In genomic region chr16:740764-741505, GRCh38 we compare ENCODE assay signal across 1 cellular context.
TF ChIP-seq lines count a peak whose summit lies in the region.

Gene CIAO3, minus strand, starts transcription at chr16:740997. Its CDS starts 12 bp downstream, at chr16:740985.

TF ChIP-seq in K562, 482 proteins besides CTCF, POLR2A, EP300 and RAD21 (continued from another document and continues in another):
- no peak for TF ChIP-seq CUX1 (CRISPR knock-in tag; IDR thresholded peaks at IDR 0.05)
- TF ChIP-seq PYGO2 (tag; IDR thresholded peaks at IDR 0.05) = no peak
- no peak for TF ChIP-seq LCOR (CRISPR knock-in tag; IDR thresholded peaks at IDR 0.05)
- 0 out of 2 replicates have a peak, but pooled peaks have one; percentile 32 for TF ChIP-seq E2F5 (CRISPR knock-in tag; IDR thresholded peaks at IDR 0.05)
- TF ChIP-seq FIP1L1 (IDR thresholded peaks at IDR 0.05; ENCODE audit: low read depth, low read length, poor library complexity, severe bottlenecking) = peak; percentile 57
- no peak for TF ChIP-seq EWSR1 (IDR thresholded peaks at IDR 0.05; ENCODE audit: borderline replicate concordance, low read depth, partially characterized antibody)
- TF ChIP-seq ZBTB43 (CRISPR knock-in tag; IDR thresholded peaks at IDR 0.05) = no peak
- no peak for TF ChIP-seq ZNF165 (CRISPR knock-in tag; IDR thresholded peaks at IDR 0.05; ENCODE audit: borderline replicate concordance)
- TF ChIP-seq HDGF (IDR thresholded peaks at IDR 0.05) = no peak
- TF ChIP-seq ZBTB7A (IDR thresholded peaks at IDR 0.05; ENCODE audit: borderline replicate concordance, control insufficient read depth, low read depth, low read length) = no peak; the same call in 1 of the 2 replicates
- TF ChIP-seq MEF2A (IDR thresholded peaks at IDR 0.05; ENCODE audit: control insufficient read depth, low read depth, low read length) = no peak
- TF ChIP-seq RNF219 (CRISPR knock-in tag; IDR thresholded peaks at IDR 0.05) = no peak
- no peak for TF ChIP-seq MBD1 (CRISPR knock-in tag; IDR thresholded peaks at IDR 0.05)
- no peak for TF ChIP-seq HMBOX1 (IDR thresholded peaks at IDR 0.05)
- peak in 1 of 2 experiments; percentile 73; a peak in 2 of 4 replicates for TF ChIP-seq ZNF639 (CRISPR knock-in tag; conservative IDR thresholded peaks at IDR 0.05 in 1 of 2, IDR thresholded peaks at IDR 0.05 in 1 of 2)
- no peak for TF ChIP-seq ZNF518B (CRISPR knock-in tag; IDR thresholded peaks at IDR 0.05)
- no peak for TF ChIP-seq CBFA2T2 (conservative IDR thresholded peaks at IDR 0.05)
- no peak for TF ChIP-seq BRCA1 (IDR thresholded peaks at IDR 0.05)
- no peak for TF ChIP-seq BRCA1 (CRISPR knock-in tag; IDR thresholded peaks at IDR 0.05)
- no peak for TF ChIP-seq ID3 (CRISPR knock-in tag; IDR thresholded peaks at IDR 0.05)
- peak; percentile 86 for TF ChIP-seq ID3 (tag; IDR thresholded peaks at IDR 0.05)
- no peak for TF ChIP-seq ZNF449 (CRISPR knock-in tag; IDR thresholded peaks at IDR 0.05)
- no peak for TF ChIP-seq BCLAF1 (IDR thresholded peaks at IDR 0.05; ENCODE audit: borderline replicate concordance in 1 of 2, control insufficient read depth in 1 of 2, low read depth in 2 of 2, low read length in 1 of 2)
- TF ChIP-seq HDAC3 (IDR thresholded peaks at IDR 0.05; ENCODE audit: borderline replicate concordance, partially characterized antibody) = no peak
- TF ChIP-seq ELK3 (CRISPR knock-in tag; IDR thresholded peaks at IDR 0.05) = no peak
